In the genomic region with DNA sequence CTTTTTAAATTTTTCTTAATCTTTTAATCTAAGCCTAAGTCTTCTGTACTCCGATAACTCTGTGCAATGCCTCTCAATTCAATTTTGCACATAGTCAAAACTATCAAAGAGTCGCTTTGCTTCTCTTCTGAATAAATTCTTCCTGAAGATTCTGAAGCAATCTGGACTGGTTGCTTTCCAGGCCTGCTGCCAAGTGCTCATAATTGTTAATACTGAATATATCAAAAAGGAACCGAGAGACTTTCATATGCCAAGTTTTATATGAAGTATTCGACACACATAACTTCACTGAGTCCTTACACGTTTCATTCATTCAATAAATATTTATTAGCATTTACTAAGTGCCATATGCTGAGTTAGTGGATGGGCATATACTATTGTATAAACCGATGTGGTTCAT, we compare ENCODE assay signal across 18 cellular contexts.
DNase-seq lines count a peak whose midpoint lies in the region; ATAC-seq and TF ChIP-seq lines count a peak whose summit lies in the region.
"Had no signal": no experiment of that assay in that cellular context is flagged by ENCODE, and none has a peak within 500 bp of the region (broad histone marks: within the 10 kb centered on the region; RNA-seq: fewer than 3 reads in every experiment).

No MANE protein-coding gene starts in this region.

- intact Hi-C loops in Right ventricle myocardium inferior (cut with DNase I) (no loop called here), right cardiac atrium (cut with DNase I) (no loop called here), testis (cut with DNase I; ENCODE audit: low total_unique reads) (no loop called here)
- intact Hi-C loops in activated T-helper 1 cell treated with anti-CD3 and anti-CD28 coated beads, Interleukin-12 subunit alpha, Interleukin-12 subunit beta, Interleukin-2, Interleukin-4 antibody, amounts not matched to agents 30 ng/mL and 10 ng/mL and 1 ng/mL, durations not matched to agents 14 hours and 24 hours and 36 hours (cut with micrococcal nuclease): no loop called here

- no peak for TF ChIP-seq POLR2A in testis (IDR thresholded peaks at IDR 0.05)

- H3K36me3 Mint-ChIP-seq in activated T-helper 1 cell treated with anti-CD3 and anti-CD28 coated beads, Interleukin-12 subunit alpha, Interleukin-12 subunit beta, Interleukin-2, Interleukin-4 antibody, amounts not matched to agents 30 ng/mL and 10 ng/mL and 1 ng/mL, durations not matched to agents 14 hours and 24 hours and 36 hours (ENCODE audit: low read depth): no peaks in the 10 kb centered on the region

- no peak for ATAC-seq in Right ventricle myocardium inferior
- peak in 1 of 2 donors; percentile 54 for ATAC-seq in right cardiac atrium
- no peak for ATAC-seq in GM19397 (IDR thresholded peaks at IDR 0.05; ENCODE audit: unreplicated experiment)
- ATAC-seq in omental fat pad (ENCODE audit: low FRiP score): no peak
- ATAC-seq: GM23338 had no signal

- H3K4me1 Mint-ChIP-seq in activated T-helper 1 cell treated with anti-CD3 and anti-CD28 coated beads, Interleukin-12 subunit alpha, Interleukin-12 subunit beta, Interleukin-2, Interleukin-4 antibody, amounts not matched to agents 30 ng/mL and 10 ng/mL and 1 ng/mL, durations not matched to agents 14 hours and 24 hours and 36 hours (ENCODE audit: low read depth): no peaks in the 10 kb centered on the region
- H3K4me1 Mint-ChIP-seq: B cell had no signal

- no peaks in the 10 kb centered on the region for H3K36me3 ChIP-seq in right atrium auricular region
- H3K36me3 ChIP-seq in testis (ENCODE audit: low read depth, missing control alignments): no peaks in the 10 kb centered on the region

- WGBS in right cardiac atrium: 48% methylated on average over 6 of the region's 6 CpGs
- 74 to 81% methylated on average over 6 of the region's 6 CpGs for WGBS in testis, 2 donors

- H3K4me1 ChIP-seq in right atrium auricular region (no peaks in the 10 kb centered on the region), right cardiac atrium (ENCODE audit: control insufficient read depth, insufficient read depth, low read length) (no peaks in the 10 kb centered on the region), testis (no peaks in the 10 kb centered on the region)

- H3K27ac ChIP-seq in right atrium auricular region: no peak overlapping the region
- no peak overlapping the region for H3K27ac ChIP-seq in right cardiac atrium (ENCODE audit: low read length)
- H3K27ac ChIP-seq in testis: no peak overlapping the region

- H3K9me3 Mint-ChIP-seq in activated T-helper 1 cell treated with anti-CD3 and anti-CD28 coated beads, Interleukin-12 subunit alpha, Interleukin-12 subunit beta, Interleukin-2, Interleukin-4 antibody, amounts not matched to agents 30 ng/mL and 10 ng/mL and 1 ng/mL, durations not matched to agents 14 hours and 24 hours and 36 hours: no peaks in the 10 kb centered on the region
- H3K9me3 Mint-ChIP-seq: CD4-positive, alpha-beta T cell; GM23338; H9 had no signal

- H3K27me3 Mint-ChIP-seq in activated T-helper 1 cell treated with anti-CD3 and anti-CD28 coated beads, Interleukin-12 subunit alpha, Interleukin-12 subunit beta, Interleukin-2, Interleukin-4 antibody, amounts not matched to agents 30 ng/mL and 10 ng/mL and 1 ng/mL, durations not matched to agents 14 hours and 24 hours and 36 hours (ENCODE audit: insufficient read depth): peaks cover 3% of the 10 kb centered on the region

- H3K4me3 ChIP-seq in right atrium auricular region (no peak overlapping the region), right cardiac atrium (ENCODE audit: low read length) (no peak overlapping the region), testis (no peak overlapping the region)
- H3K4me3 ChIP-seq: GM23338 had no signal

- no peaks in the 10 kb centered on the region for H3K9me3 ChIP-seq in right atrium auricular region
- no peaks in the 10 kb centered on the region for H3K9me3 ChIP-seq in right cardiac atrium (ENCODE audit: control insufficient read depth, low read length)
- H3K9me3 ChIP-seq in testis: no peaks in the 10 kb centered on the region

- no peak for TF ChIP-seq CTCF in right atrium auricular region (IDR thresholded peaks at IDR 0.05)
- TF ChIP-seq CTCF in testis (IDR thresholded peaks at IDR 0.05): no peak
- no peak for TF ChIP-seq CTCF in omental fat pad (IDR thresholded peaks at IDR 0.05)

- H3K27ac Mint-ChIP-seq in activated T-helper 1 cell treated with anti-CD3 and anti-CD28 coated beads, Interleukin-12 subunit alpha, Interleukin-12 subunit beta, Interleukin-2, Interleukin-4 antibody, amounts not matched to agents 30 ng/mL and 10 ng/mL and 1 ng/mL, durations not matched to agents 14 hours and 24 hours and 36 hours: no peak overlapping the region
- H3K27ac Mint-ChIP-seq: B cell; CD4-positive, alpha-beta T cell; GM23338 had no signal

- H3K27me3 ChIP-seq in right atrium auricular region (no peaks in the 10 kb centered on the region), right cardiac atrium (ENCODE audit: control insufficient read depth, insufficient read depth) (no peaks in the 10 kb centered on the region), testis (no peaks in the 10 kb centered on the region)

- peak; percentile 63 for DNase-seq in Right ventricle myocardium inferior (ENCODE audit: missing footprints)
- DNase-seq in right atrium auricular region (ENCODE audit: low spot score): no peak
- DNase-seq in fibroblast of gingiva (ENCODE audit: low read depth): peak; percentile 24
- DNase-seq in right cardiac atrium: peak; percentile 58 to 88 (median 73)
- DNase-seq in testis: peak; percentile 25
- no peak for DNase-seq in omental fat pad (ENCODE audit: low spot score)
- no peak for DNase-seq in activated T-helper 1 cell treated with anti-CD3 and anti-CD28 coated beads, Interleukin-12 subunit alpha, Interleukin-12 subunit beta, Interleukin-2, Interleukin-4 antibody, amounts not matched to agents 30 ng/mL and 10 ng/mL and 1 ng/mL, durations not matched to agents 14 hours and 24 hours and 36 hours (ENCODE audit: low spot score)
- DNase-seq: 8988T; ACHN; C1 segment of cervical spinal cord; CD4-positive, alpha-beta T cell; DND-41; GDM1; H9; IMR-90 had no signal

- H3K4me3 Mint-ChIP-seq in activated T-helper 1 cell treated with anti-CD3 and anti-CD28 coated beads, Interleukin-12 subunit alpha, Interleukin-12 subunit beta, Interleukin-2, Interleukin-4 antibody, amounts not matched to agents 30 ng/mL and 10 ng/mL and 1 ng/mL, durations not matched to agents 14 hours and 24 hours and 36 hours: no peak overlapping the region
- H3K4me3 Mint-ChIP-seq: B cell; CD4-positive, alpha-beta T cell; GM23338; H9 had no signal

Comparison
In these comparisons a context has a peak if more than half of its experiments do, and no peak if none do; other contexts are left out.
1. DNase-seq: peak in Right ventricle myocardium inferior (single experiment), fibroblast of gingiva (single experiment), right cardiac atrium (3 of 3) and testis (single experiment); none in right atrium auricular region (single experiment), omental fat pad (single experiment) and activated T-helper 1 cell treated with anti-CD3 and anti-CD28 coated beads, Interleukin-12 subunit alpha, Interleukin-12 subunit beta, Interleukin-2, Interleukin-4 antibody, amounts not matched to agents 30 ng/mL and 10 ng/mL and 1 ng/mL, durations not matched to agents 14 hours and 24 hours and 36 hours (single experiment).